17 cellular contexts compared by ENCODE assay signal in the genomic region with DNA sequence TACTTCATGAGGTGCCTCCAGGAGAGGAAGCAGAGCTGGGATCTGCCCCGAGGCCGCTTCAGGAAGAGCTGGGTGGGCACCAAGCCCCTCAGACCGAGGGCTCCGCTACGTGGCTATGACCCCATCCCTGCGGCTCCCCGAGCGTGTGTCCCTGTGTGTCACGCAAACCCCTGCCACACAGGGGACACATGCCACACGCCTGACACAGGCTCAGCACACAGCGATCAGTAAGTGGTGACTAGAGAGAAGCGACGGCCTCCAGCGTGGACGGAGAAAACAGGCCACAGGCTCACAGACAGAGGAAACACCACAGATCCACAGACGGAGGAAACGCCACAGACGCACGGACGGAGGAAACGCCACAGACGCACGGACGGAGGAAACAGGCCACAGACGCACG.
"Had no signal": no experiment of that assay in that cellular context is flagged by ENCODE, and none has a peak within 500 bp of the region (broad histone marks: within the 10 kb centered on the region; RNA-seq: fewer than 3 reads in every experiment).

No MANE protein-coding gene starts in this region.

- DNase-seq: central memory CD4-positive, alpha-beta T cell; cortex of kidney; erythroblast; foreskin keratinocyte; immature natural killer cell; mammary epithelial cell; naive thymus-derived CD8-positive, alpha-beta T cell; occipital lobe; stimulated activated CD4-positive, alpha-beta T cell treated with anti-CD3 and anti-CD28 coated beads, Interleukin-2, amount 100 ng/mL, for 24 hours; stimulated activated naive CD4-positive, alpha-beta T cell treated with Interleukin-2 at 50 U/mL for 16 hours; thyroid gland had no signal

- H3K9me3 ChIP-seq: mucosa of descending colon, thyroid gland had no signal

- H3K36me3 Mint-ChIP-seq: immature natural killer cell; naive thymus-derived CD8-positive, alpha-beta T cell had no signal

- H3K4me1 ChIP-seq: foreskin keratinocyte, parathyroid adenoma, thyroid gland had no signal

- H3K4me1 Mint-ChIP-seq: immature natural killer cell; naive thymus-derived CD8-positive, alpha-beta T cell had no signal

- FAIRE-seq: bronchial epithelial cell, endothelial cell of umbilical vein had no signal

- H3K9me3 Mint-ChIP-seq: immature natural killer cell had no signal

- H3K9ac ChIP-seq: parathyroid adenoma had no signal

- H3K27me3 ChIP-seq: dorsolateral prefrontal cortex, foreskin keratinocyte, thyroid gland had no signal

- H3K4me3 Mint-ChIP-seq: immature natural killer cell; naive thymus-derived CD8-positive, alpha-beta T cell had no signal

- H3K4me3 ChIP-seq: dorsolateral prefrontal cortex, mucosa of descending colon, skin epidermis, thyroid gland had no signal

- H3K36me3 ChIP-seq: thyroid gland had no signal

- H3K27ac ChIP-seq: foreskin keratinocyte, parathyroid adenoma, skin epidermis, thyroid gland had no signal

- H3K27ac Mint-ChIP-seq: immature natural killer cell; naive thymus-derived CD8-positive, alpha-beta T cell had no signal
